21 cellular contexts compared by ENCODE assay signal in the genomic region with DNA sequence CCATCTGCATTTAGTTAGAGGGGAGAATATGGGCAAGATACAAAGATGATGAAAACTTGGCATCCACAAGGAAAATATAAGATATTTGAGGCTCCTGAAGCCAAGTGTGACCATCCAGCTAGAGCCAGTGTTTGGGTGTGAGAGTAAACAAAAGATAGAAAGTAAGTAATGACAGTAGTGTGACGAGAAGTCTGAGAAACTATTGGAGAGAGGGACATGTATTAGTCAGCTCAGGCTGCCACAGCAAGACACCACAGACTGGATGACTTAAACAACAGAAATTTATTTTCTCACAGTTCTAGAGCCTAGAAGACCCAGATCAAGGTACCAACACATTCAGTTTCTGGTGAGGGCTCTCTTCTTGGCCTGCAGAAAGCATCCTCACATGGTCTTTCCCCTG. TPM values are rescaled to one million over a fixed set of nuclear protein-coding genes. Genes with fewer than 3 reads are reported as not detected.
DNase-seq lines count a peak whose midpoint lies in the region; ATAC-seq and TF ChIP-seq lines count a peak whose summit lies in the region.
"Had no signal": no experiment of that assay in that cellular context is flagged by ENCODE, and none has a peak within 500 bp of the region (broad histone marks: within the 10 kb centered on the region; RNA-seq: fewer than 3 reads in every experiment).

No MANE protein-coding gene starts in this region.

- TF ChIP-seq POLR2A in Peyer's patch (IDR thresholded peaks at IDR 0.05): no peak

- no peak overlapping the region for H3K23ac ChIP-seq in mesenchymal stem cell (ENCODE audit: low read length in 2 of 2)

- H2BK12ac ChIP-seq in mesenchymal stem cell (ENCODE audit: low read length in 2 of 2): no peak overlapping the region

- no peak overlapping the region for H2BK5ac ChIP-seq in mesenchymal stem cell (ENCODE audit: low read depth, low read length, poor library complexity, severe bottlenecking)

- H3K4me2 ChIP-seq in mesenchymal stem cell (ENCODE audit: low read length, poor library complexity, severe bottlenecking): no peak overlapping the region
- H3K4me2 ChIP-seq: KMS-11 had no signal

- no peaks in the 10 kb centered on the region for H3K9me3 ChIP-seq in mesenchymal stem cell (ENCODE audit: control insufficient read depth, low read length)
- H3K9me3 ChIP-seq in Peyer's patch: no peaks in the 10 kb centered on the region
- H3K9me3 ChIP-seq: BE2C, HAP-1, psoas muscle had no signal

- no peak overlapping the region for H2BK15ac ChIP-seq in mesenchymal stem cell (ENCODE audit: low read depth, poor library complexity, severe bottlenecking)

- no peak overlapping the region for H2AK5ac ChIP-seq in mesenchymal stem cell (ENCODE audit: low read length, severe bottlenecking)

- no peaks in the 10 kb centered on the region for H3K36me3 ChIP-seq in mesenchymal stem cell (ENCODE audit: control insufficient read depth in 1 of 2, insufficient read depth in 2 of 2, low read depth in 1 of 2, low read length in 2 of 2)
- H3K36me3 ChIP-seq in Peyer's patch: no peaks in the 10 kb centered on the region
- H3K36me3 ChIP-seq: BE2C, HAP-1 had no signal

- TF ChIP-seq CTCF in Peyer's patch (IDR thresholded peaks at IDR 0.05): no peak

- H3K27me3 ChIP-seq in mesenchymal stem cell (ENCODE audit: control insufficient read depth in 1 of 2, insufficient read depth in 1 of 2, low read length in 2 of 2) (peaks cover 25 to 26% of the 10 kb centered on the region in 2 experiments), Peyer's patch (peaks cover 0 to 2% of the 10 kb centered on the region in 2 donors)

- ATAC-seq in GM18873 (IDR thresholded peaks at IDR 0.05; ENCODE audit: low FRiP score, unreplicated experiment): peak; percentile 53
- ATAC-seq in GM21529 (IDR thresholded peaks at IDR 0.05; ENCODE audit: unreplicated experiment): peak; percentile 61
- peak; percentile 76 for ATAC-seq in HG03095 (IDR thresholded peaks at IDR 0.05; ENCODE audit: unreplicated experiment)
- ATAC-seq: effector memory CD8-positive, alpha-beta T cell; naive thymus-derived CD8-positive, alpha-beta T cell; PC-3; psoas muscle had no signal

- no peak overlapping the region for H3K14ac ChIP-seq in mesenchymal stem cell (ENCODE audit: low read length in 2 of 2)

- H3K9ac ChIP-seq in mesenchymal stem cell (ENCODE audit: low read length): no peak overlapping the region
- H3K9ac ChIP-seq: KMS-11 had no signal

- H2AFZ ChIP-seq in mesenchymal stem cell (ENCODE audit: low read depth, low read length): no peak overlapping the region

- DNase-seq in mesenchymal stem cell: peak; percentile 15
- DNase-seq in retina: no peak
- DNase-seq in Peyer's patch: no peak
- no peak for DNase-seq in GM19238 (ENCODE audit: insufficient read length, low spot score)
- DNase-seq: activated naive CD4-positive, alpha-beta T cell treated with anti-CD3 and anti-CD28 coated beads, Interleukin-2, amount 10 ng/mL, durations not matched to agents 7 days and 5 days; BE2C; DMS 273 treated with DMSO at 0.1 percent for 48 hours; effector memory CD8-positive, alpha-beta T cell; naive thymus-derived CD8-positive, alpha-beta T cell; NCI-H524 treated with DMSO at 0.1 percent for 48 hours; PC-3; psoas muscle had no signal

- no peak overlapping the region for H4K91ac ChIP-seq in mesenchymal stem cell (ENCODE audit: low read length)

- H3K18ac ChIP-seq in mesenchymal stem cell (ENCODE audit: low read depth in 1 of 2, low read length in 2 of 2): no peak overlapping the region

- H3K27ac ChIP-seq in mesenchymal stem cell (ENCODE audit: low read length, poor library complexity, severe bottlenecking) (no peak overlapping the region), Peyer's patch (no peak overlapping the region)
- H3K27ac ChIP-seq: HL-60, KMS-11, psoas muscle had no signal

- H3K4ac ChIP-seq in mesenchymal stem cell (ENCODE audit: low read depth in 1 of 2, low read length in 2 of 2): no peak overlapping the region

- no peak overlapping the region for H4K8ac ChIP-seq in mesenchymal stem cell (ENCODE audit: low read length)

- H2BK120ac ChIP-seq in mesenchymal stem cell (ENCODE audit: low read depth, low read length): no peak overlapping the region

- peaks cover 3% of the 10 kb centered on the region for H3K4me1 ChIP-seq in mesenchymal stem cell (ENCODE audit: control insufficient read depth, insufficient read depth, low read depth, low read length)
- H3K4me1 ChIP-seq in Peyer's patch: no peaks in the 10 kb centered on the region
- H3K4me1 ChIP-seq: BE2C, HAP-1, psoas muscle had no signal

- H3K79me1 ChIP-seq in mesenchymal stem cell (replicated peaks; ENCODE audit: low read length, poor library complexity, severe bottlenecking): no peaks in the 10 kb centered on the region

- 57% methylated on average over 1 of the region's 1 CpG for WGBS in mesenchymal stem cell

- H3K4me3 ChIP-seq in mesenchymal stem cell (ENCODE audit: insufficient read depth in 1 of 2, low read depth in 1 of 2, low read length in 2 of 2) (no peak overlapping the region), Peyer's patch (no peak overlapping the region)
- H3K4me3 ChIP-seq: HAP-1, psoas muscle had no signal

RNA-seq across cellular contexts. Expression of gene CCKBR, which starts 6.4 kb away (rescaled TPM):
- not detected for polyA plus RNA-seq in mesenchymal stem cell (2013, experiment 1 of 2)
- polyA plus RNA-seq in mesenchymal stem cell (2013, experiment 2 of 2): not detected
- total RNA-seq in Peyer's patch: not detected
- total RNA-seq: naive thymus-derived CD8-positive, alpha-beta T cell; PC-3; psoas muscle had no signal
- polyA plus RNA-seq: naive thymus-derived CD8-positive, alpha-beta T cell; psoas muscle had no signal

RNA-seq across cellular contexts. Expression of gene CNGA4, which starts 14.3 kb away (rescaled TPM):
- polyA plus RNA-seq in mesenchymal stem cell (2013, experiment 1 of 2): 0.03 TPM
- 0.01 TPM for polyA plus RNA-seq in mesenchymal stem cell (2013, experiment 2 of 2)
- 1 to 10 TPM in 1 of 4 donors, under 1 TPM in 1, not detected in 2; 0.85 to 1.1 TPM for total RNA-seq in Peyer's patch
- total RNA-seq: lower leg skin, psoas muscle had no signal

RNA-seq across cellular contexts. Expression of gene FHIP1B, which starts 18.8 kb away (rescaled TPM):
- polyA plus RNA-seq in mesenchymal stem cell (2013, experiment 1 of 2): 14.4 TPM
- 15.2 TPM for polyA plus RNA-seq in mesenchymal stem cell (2013, experiment 2 of 2)
- total RNA-seq in Peyer's patch: 100 to 1,000 TPM; 135 to 484 (median 279) TPM

RNA-seq across cellular contexts. Expression of gene C11orf42, which starts 47.8 kb away (rescaled TPM):
- not detected for polyA plus RNA-seq in mesenchymal stem cell (2013, experiment 1 of 2)
- polyA plus RNA-seq in mesenchymal stem cell (2013, experiment 2 of 2): not detected
- total RNA-seq in Peyer's patch: not detected
- total RNA-seq: lower leg skin; naive thymus-derived CD8-positive, alpha-beta T cell; PC-3; psoas muscle; temporal lobe had no signal
- polyA plus RNA-seq: naive thymus-derived CD8-positive, alpha-beta T cell; psoas muscle had no signal

RNA-seq across cellular contexts. Expression of gene OR52W1, which starts 54.2 kb away (rescaled TPM):
- not detected for polyA plus RNA-seq in mesenchymal stem cell (2013, experiment 1 of 2)
- polyA plus RNA-seq in mesenchymal stem cell (2013, experiment 2 of 2): not detected
- total RNA-seq in Peyer's patch: not detected
- total RNA-seq: fibroblast of villous mesenchyme; lower leg skin; naive thymus-derived CD8-positive, alpha-beta T cell; PC-3; psoas muscle; temporal lobe had no signal
- polyA plus RNA-seq: naive thymus-derived CD8-positive, alpha-beta T cell; psoas muscle had no signal
